16 cellular contexts compared by ENCODE assay signal in genomic region chr4:75654905-75655304, GRCh38. TPM values are rescaled to one million over a fixed set of nuclear protein-coding genes. Genes with fewer than 3 reads are reported as not detected.
DNase-seq lines count a peak whose midpoint lies in the region; ATAC-seq and TF ChIP-seq lines count a peak whose summit lies in the region.
"Had no signal": no experiment of that assay in that cellular context is flagged by ENCODE, and none has a peak within 500 bp of the region (broad histone marks: within the 10 kb centered on the region; RNA-seq: fewer than 3 reads in every experiment).

No MANE protein-coding gene starts in this region.

- no peaks in the 10 kb centered on the region for H3K9me3 Mint-ChIP-seq in activated CD4-positive, alpha-beta T cell treated with anti-CD3 and anti-CD28 coated beads, Interleukin-2, amount 10 ng/mL, durations not matched to agents 24 days and 14 days
- no peaks in the 10 kb centered on the region for H3K9me3 Mint-ChIP-seq in IgD-negative memory B cell
- no peaks in the 10 kb centered on the region for H3K9me3 Mint-ChIP-seq in activated T-helper 2 cell treated with anti-CD3 and anti-CD28 coated beads, Interferon-gamma antibody, Interleukin-2, Interleukin-4, amounts not matched to agents 10 μg/mL and 5 μg/mL and 100 μg/mL, durations not matched to agents 14 hours and 24 hours and 36 hours
- no peaks in the 10 kb centered on the region for H3K9me3 Mint-ChIP-seq in natural killer cell treated with Interleukin-12 subunit alpha and Interleukin-12 subunit beta and Interleukin-15 and Interleukin-18, amount 100 ng/mL, for 72 hours
- no peaks in the 10 kb centered on the region for H3K9me3 Mint-ChIP-seq in neural progenitor cell
- no peaks in the 10 kb centered on the region for H3K9me3 Mint-ChIP-seq in endodermal cell
- H3K9me3 Mint-ChIP-seq: stimulated activated naive B cell treated with anti-CD40 and anti-IgM and Interleukin-4, amounts not matched to agents 10 μg/mL and 1 μg/mL and 100 μg/mL, for 72 hours had no signal

- intact Hi-C loops in activated CD4-positive, alpha-beta T cell treated with anti-CD3 and anti-CD28 coated beads, Interleukin-2, amount 10 ng/mL, durations not matched to agents 24 days and 14 days (cut with micrococcal nuclease), result loop anchor here (1.0 to 5.0 kb wide), 5 partner anchors 18 to 143 kb away; partner anchors contain the start of genes CDKL2, G3BP2, RCHY1 and THAP6
- intact Hi-C loops in activated T-helper 2 cell treated with anti-CD3 and anti-CD28 coated beads, Interferon-gamma antibody, Interleukin-2, Interleukin-4, amounts not matched to agents 10 μg/mL and 5 μg/mL and 100 μg/mL, durations not matched to agents 14 hours and 24 hours and 36 hours (cut with micrococcal nuclease), result loop anchor here (1.0 to 2.0 kb wide), 4 partner anchors 18 to 69 kb away; partner anchors contain the start of genes CDKL2, G3BP2 and USO1

- H3K27me3 ChIP-seq in neural progenitor cell (no peaks in the 10 kb centered on the region), endodermal cell (ENCODE audit: control insufficient read depth, insufficient read depth, low read length, poor library complexity, severe bottlenecking) (no peaks in the 10 kb centered on the region)
- H3K27me3 ChIP-seq: spleen had no signal

- peak overlapping the region; percentile 76 for H3K4me3 Mint-ChIP-seq in activated CD4-positive, alpha-beta T cell treated with anti-CD3 and anti-CD28 coated beads, Interleukin-2, amount 10 ng/mL, durations not matched to agents 24 days and 14 days
- no peak overlapping the region for H3K4me3 Mint-ChIP-seq in IgD-negative memory B cell
- H3K4me3 Mint-ChIP-seq in activated T-helper 2 cell treated with anti-CD3 and anti-CD28 coated beads, Interferon-gamma antibody, Interleukin-2, Interleukin-4, amounts not matched to agents 10 μg/mL and 5 μg/mL and 100 μg/mL, durations not matched to agents 14 hours and 24 hours and 36 hours (ENCODE audit: low read depth), result peak overlapping the region; percentile 64
- H3K4me3 Mint-ChIP-seq in natural killer cell treated with Interleukin-12 subunit alpha and Interleukin-12 subunit beta and Interleukin-15 and Interleukin-18, amount 100 ng/mL, for 72 hours, result peak overlapping the region; percentile 14
- H3K4me3 Mint-ChIP-seq in neural progenitor cell, result no peak overlapping the region
- no peak overlapping the region for H3K4me3 Mint-ChIP-seq in endodermal cell
- H3K4me3 Mint-ChIP-seq: stimulated activated naive B cell treated with anti-CD40 and anti-IgM and Interleukin-4, amounts not matched to agents 10 μg/mL and 1 μg/mL and 100 μg/mL, for 72 hours had no signal

- H3K9me3 ChIP-seq in neural progenitor cell (ENCODE audit: low read depth), result no peaks in the 10 kb centered on the region
- no peaks in the 10 kb centered on the region for H3K9me3 ChIP-seq in endodermal cell (ENCODE audit: control insufficient read depth, low read length)
- H3K9me3 ChIP-seq: A549, left ventricle myocardium inferior, psoas muscle, spleen had no signal

- H4K20me1 ChIP-seq in neural progenitor cell (ENCODE audit: low read depth), result peaks cover 69% of the 10 kb centered on the region

- H3K9ac ChIP-seq in neural progenitor cell, result no peak overlapping the region
- no peak overlapping the region for H3K9ac ChIP-seq in endodermal cell (ENCODE audit: extremely low read depth, low read length, poor library complexity, severe bottlenecking)

- TF ChIP-seq CTCF in neural progenitor cell (IDR thresholded peaks at IDR 0.05), result no peak
- TF ChIP-seq CTCF in endodermal cell (conservative IDR thresholded peaks at IDR 0.05), result no peak

- no peaks in the 10 kb centered on the region for H3K4me1 ChIP-seq in neural progenitor cell
- H3K4me1 ChIP-seq in endodermal cell (ENCODE audit: control insufficient read depth, insufficient read depth, low read length), result no peaks in the 10 kb centered on the region
- H3K4me1 ChIP-seq: psoas muscle had no signal

- ATAC-seq in natural killer cell treated with Interleukin-12 subunit alpha and Interleukin-12 subunit beta and Interleukin-15 and Interleukin-18, amount 100 ng/mL, for 72 hours, result no peak
- no peak for ATAC-seq in HG02885 (IDR thresholded peaks at IDR 0.05; ENCODE audit: poor library complexity, unreplicated experiment)

- H3K36me3 ChIP-seq in neural progenitor cell (peaks cover 58% of the 10 kb centered on the region), endodermal cell (ENCODE audit: control insufficient read depth, insufficient read depth, low read length) (peaks cover 90% of the 10 kb centered on the region)

- DNase-seq in activated CD4-positive, alpha-beta T cell treated with anti-CD3 and anti-CD28 coated beads, Interleukin-2, amount 10 ng/mL, durations not matched to agents 24 days and 14 days, result peak; percentile 82
- DNase-seq in activated CD4-positive, alpha-beta T cell treated with anti-CD3 and anti-CD28 coated beads for 1 hour, result no peak
- no peak for DNase-seq in activated T-helper 2 cell treated with anti-CD3 and anti-CD28 coated beads, Interferon-gamma antibody, Interleukin-2, Interleukin-4, amounts not matched to agents 10 μg/mL and 5 μg/mL and 100 μg/mL, durations not matched to agents 14 hours and 24 hours and 36 hours (ENCODE audit: low spot score)
- DNase-seq in natural killer cell treated with Interleukin-12 subunit alpha and Interleukin-12 subunit beta and Interleukin-15 and Interleukin-18, amount 100 ng/mL, for 72 hours (ENCODE audit: low spot score), result no peak
- DNase-seq in neural progenitor cell (ENCODE audit: low spot score) (no peak), endodermal cell (no peak)
- DNase-seq: amygdala; left ventricle myocardium inferior; NCI-H2107; NCI-H748 treated with DMSO at 0.1 percent for 48 hours; psoas muscle; spleen; stimulated activated naive B cell treated with anti-CD40 and anti-IgM and Interleukin-4, amounts not matched to agents 10 μg/mL and 1 μg/mL and 100 μg/mL, for 72 hours had no signal

- H3K4me2 ChIP-seq in neural progenitor cell, result no peak overlapping the region
- H3K4me2 ChIP-seq: A549 had no signal

- H3K27ac Mint-ChIP-seq in activated CD4-positive, alpha-beta T cell treated with anti-CD3 and anti-CD28 coated beads, Interleukin-2, amount 10 ng/mL, durations not matched to agents 24 days and 14 days, result peak overlapping the region; percentile 90
- peak overlapping the region in 2 of 3 donors; percentile 91 to 94 for H3K27ac Mint-ChIP-seq in IgD-negative memory B cell
- peak overlapping the region; percentile 89 for H3K27ac Mint-ChIP-seq in activated T-helper 2 cell treated with anti-CD3 and anti-CD28 coated beads, Interferon-gamma antibody, Interleukin-2, Interleukin-4, amounts not matched to agents 10 μg/mL and 5 μg/mL and 100 μg/mL, durations not matched to agents 14 hours and 24 hours and 36 hours
- peak overlapping the region; percentile 67 to 80 for H3K27ac Mint-ChIP-seq in natural killer cell treated with Interleukin-12 subunit alpha and Interleukin-12 subunit beta and Interleukin-15 and Interleukin-18, amount 100 ng/mL, for 72 hours
- H3K27ac Mint-ChIP-seq in neural progenitor cell, result no peak overlapping the region
- H3K27ac Mint-ChIP-seq in endodermal cell, result no peak overlapping the region

- peaks cover 50% of the 10 kb centered on the region for H3K4me1 Mint-ChIP-seq in activated CD4-positive, alpha-beta T cell treated with anti-CD3 and anti-CD28 coated beads, Interleukin-2, amount 10 ng/mL, durations not matched to agents 24 days and 14 days
- H3K4me1 Mint-ChIP-seq in IgD-negative memory B cell (peaks cover 2 to 15% (median 12%) of the 10 kb centered on the region in 3 donors), neural progenitor cell (no peaks in the 10 kb centered on the region), endodermal cell (peaks cover 10% of the 10 kb centered on the region)
- peaks cover 56% of the 10 kb centered on the region for H3K4me1 Mint-ChIP-seq in activated T-helper 2 cell treated with anti-CD3 and anti-CD28 coated beads, Interferon-gamma antibody, Interleukin-2, Interleukin-4, amounts not matched to agents 10 μg/mL and 5 μg/mL and 100 μg/mL, durations not matched to agents 14 hours and 24 hours and 36 hours (ENCODE audit: low read depth)
- peaks cover 18 to 28% of the 10 kb centered on the region in 2 donors for H3K4me1 Mint-ChIP-seq in natural killer cell treated with Interleukin-12 subunit alpha and Interleukin-12 subunit beta and Interleukin-15 and Interleukin-18, amount 100 ng/mL, for 72 hours (ENCODE audit: low read depth in 2 of 2)

- no peak overlapping the region for H2AFZ ChIP-seq in neural progenitor cell (replicated peaks)

- H3K79me2 ChIP-seq in neural progenitor cell (ENCODE audit: low read depth), result peaks cover 95% of the 10 kb centered on the region

- H3K4me3 ChIP-seq in neural progenitor cell (no peak overlapping the region), endodermal cell (ENCODE audit: low read length) (no peak overlapping the region)
- H3K4me3 ChIP-seq: A549, left ventricle myocardium inferior, psoas muscle, spleen had no signal

- H3F3A ChIP-seq in neural progenitor cell (ENCODE audit: low read depth), result peaks cover 44% of the 10 kb centered on the region

- 100% methylated on average over 1 of the region's 1 CpG; no CpG with 5 or more reads in 1 of the 2 experiments for WGBS in endodermal cell (ENCODE audit: insufficient coverage in 1 of 2, insufficient read length in 1 of 2), 2 experiments

- no peak overlapping the region for H3K27ac ChIP-seq in neural progenitor cell
- no peak overlapping the region for H3K27ac ChIP-seq in endodermal cell (ENCODE audit: low read depth, low read length)
- H3K27ac ChIP-seq: A549, left ventricle myocardium inferior, psoas muscle had no signal

- peaks cover 59% of the 10 kb centered on the region for H3K36me3 Mint-ChIP-seq in activated CD4-positive, alpha-beta T cell treated with anti-CD3 and anti-CD28 coated beads, Interleukin-2, amount 10 ng/mL, durations not matched to agents 24 days and 14 days (ENCODE audit: low read depth)
- H3K36me3 Mint-ChIP-seq in IgD-negative memory B cell (peaks cover 2% of the 10 kb centered on the region), neural progenitor cell (peaks cover 29% of the 10 kb centered on the region), endodermal cell (ENCODE audit: low read depth) (peaks cover 63% of the 10 kb centered on the region)
- H3K36me3 Mint-ChIP-seq in activated T-helper 2 cell treated with anti-CD3 and anti-CD28 coated beads, Interferon-gamma antibody, Interleukin-2, Interleukin-4, amounts not matched to agents 10 μg/mL and 5 μg/mL and 100 μg/mL, durations not matched to agents 14 hours and 24 hours and 36 hours (ENCODE audit: low read depth), result peaks cover 75% of the 10 kb centered on the region
- H3K36me3 Mint-ChIP-seq in natural killer cell treated with Interleukin-12 subunit alpha and Interleukin-12 subunit beta and Interleukin-15 and Interleukin-18, amount 100 ng/mL, for 72 hours, result peaks cover 21% of the 10 kb centered on the region

- H3K27me3 Mint-ChIP-seq in activated CD4-positive, alpha-beta T cell treated with anti-CD3 and anti-CD28 coated beads, Interleukin-2, amount 10 ng/mL, durations not matched to agents 24 days and 14 days, result no peaks in the 10 kb centered on the region
- H3K27me3 Mint-ChIP-seq in IgD-negative memory B cell, result no peaks in the 10 kb centered on the region
- no peaks in the 10 kb centered on the region for H3K27me3 Mint-ChIP-seq in activated T-helper 2 cell treated with anti-CD3 and anti-CD28 coated beads, Interferon-gamma antibody, Interleukin-2, Interleukin-4, amounts not matched to agents 10 μg/mL and 5 μg/mL and 100 μg/mL, durations not matched to agents 14 hours and 24 hours and 36 hours (ENCODE audit: low read depth)
- H3K27me3 Mint-ChIP-seq in natural killer cell treated with Interleukin-12 subunit alpha and Interleukin-12 subunit beta and Interleukin-15 and Interleukin-18, amount 100 ng/mL, for 72 hours, result no peaks in the 10 kb centered on the region
- H3K27me3 Mint-ChIP-seq in neural progenitor cell (ENCODE audit: insufficient read depth, low read depth), result peaks cover 2% of the 10 kb centered on the region
- H3K27me3 Mint-ChIP-seq in endodermal cell (ENCODE audit: insufficient read depth), result no peaks in the 10 kb centered on the region
- H3K27me3 Mint-ChIP-seq: stimulated activated naive B cell treated with anti-CD40 and anti-IgM and Interleukin-4, amounts not matched to agents 10 μg/mL and 1 μg/mL and 100 μg/mL, for 72 hours had no signal

RNA-seq across cellular contexts. Expression of gene G3BP2, which starts 18.3 kb away (rescaled TPM):
- total RNA-seq in activated CD4-positive, alpha-beta T cell treated with anti-CD3 and anti-CD28 coated beads, Interleukin-2, amount 10 ng/mL, durations not matched to agents 24 days and 14 days, result 135 and 146 TPM in 2 replicates
- 87.9 TPM for polyA plus RNA-seq in IgD-negative memory B cell
- 143 and 156 TPM in 2 replicates for total RNA-seq in activated T-helper 2 cell treated with anti-CD3 and anti-CD28 coated beads, Interferon-gamma antibody, Interleukin-2, Interleukin-4, amounts not matched to agents 10 μg/mL and 5 μg/mL and 100 μg/mL, durations not matched to agents 14 hours and 24 hours and 36 hours
- total RNA-seq in natural killer cell treated with Interleukin-12 subunit alpha and Interleukin-12 subunit beta and Interleukin-15 and Interleukin-18, amount 100 ng/mL, for 72 hours, result 100 to 1,000 TPM; 107 to 159 TPM
- total RNA-seq in neural progenitor cell (ENCODE audit: low replicate concordance) (218 and 241 TPM in 2 replicates), endodermal cell (100 to 1,000 TPM; 176 to 183 TPM)
- 143 TPM for polyA plus RNA-seq in endodermal cell (2013, experiment 1 of 2)
- 141 TPM for polyA plus RNA-seq in endodermal cell (2013, experiment 2 of 2)

RNA-seq across cellular contexts. Expression of gene CDKL2, which starts 24.6 kb away (rescaled TPM):
- total RNA-seq in activated CD4-positive, alpha-beta T cell treated with anti-CD3 and anti-CD28 coated beads, Interleukin-2, amount 10 ng/mL, durations not matched to agents 24 days and 14 days, result 0.36 TPM in 1 of 2 replicates, not detected in the other
- not detected for polyA plus RNA-seq in IgD-negative memory B cell
- 0.23 and 0.57 TPM in 2 replicates for total RNA-seq in activated T-helper 2 cell treated with anti-CD3 and anti-CD28 coated beads, Interferon-gamma antibody, Interleukin-2, Interleukin-4, amounts not matched to agents 10 μg/mL and 5 μg/mL and 100 μg/mL, durations not matched to agents 14 hours and 24 hours and 36 hours
- total RNA-seq in natural killer cell treated with Interleukin-12 subunit alpha and Interleukin-12 subunit beta and Interleukin-15 and Interleukin-18, amount 100 ng/mL, for 72 hours, result under 1 TPM; 0.14 to 0.36 TPM
- total RNA-seq in neural progenitor cell (ENCODE audit: low replicate concordance) (1.2 and 2.9 TPM in 2 replicates), endodermal cell (1 to 10 TPM in 1 of 2 donors, under 1 TPM in 1; 0.37 to 1.3 TPM)
- 0.53 TPM for polyA plus RNA-seq in endodermal cell (2013, experiment 1 of 2)
- 0.62 TPM for polyA plus RNA-seq in endodermal cell (2013, experiment 2 of 2)

Comparison
In these comparisons a context has a peak if more than half of its experiments do, and no peak if none do; other contexts are left out.
1. H3K27ac Mint-ChIP-seq: peak in activated CD4-positive, alpha-beta T cell treated with anti-CD3 and anti-CD28 coated beads, Interleukin-2, amount 10 ng/mL, durations not matched to agents 24 days and 14 days (single experiment), IgD-negative memory B cell (2 of 3), activated T-helper 2 cell treated with anti-CD3 and anti-CD28 coated beads, Interferon-gamma antibody, Interleukin-2, Interleukin-4, amounts not matched to agents 10 μg/mL and 5 μg/mL and 100 μg/mL, durations not matched to agents 14 hours and 24 hours and 36 hours (single experiment) and natural killer cell treated with Interleukin-12 subunit alpha and Interleukin-12 subunit beta and Interleukin-15 and Interleukin-18, amount 100 ng/mL, for 72 hours (2 of 2); none in neural progenitor cell (single experiment) and endodermal cell (single experiment).
2. H3K4me3 Mint-ChIP-seq: peak in activated CD4-positive, alpha-beta T cell treated with anti-CD3 and anti-CD28 coated beads, Interleukin-2, amount 10 ng/mL, durations not matched to agents 24 days and 14 days (single experiment), activated T-helper 2 cell treated with anti-CD3 and anti-CD28 coated beads, Interferon-gamma antibody, Interleukin-2, Interleukin-4, amounts not matched to agents 10 μg/mL and 5 μg/mL and 100 μg/mL, durations not matched to agents 14 hours and 24 hours and 36 hours (single experiment) and natural killer cell treated with Interleukin-12 subunit alpha and Interleukin-12 subunit beta and Interleukin-15 and Interleukin-18, amount 100 ng/mL, for 72 hours (single experiment); none in IgD-negative memory B cell (0 of 4), neural progenitor cell (single experiment) and endodermal cell (single experiment).